In genomic region chr10:86289577-86289868, GRCh38 we compare ENCODE assay signal across 2 cellular contexts.
TF ChIP-seq lines count a peak whose summit lies in the region.

No MANE protein-coding gene starts in this region.

TF ChIP-seq in SK-N-SH, 30 proteins besides CTCF, POLR2A, EP300 and RAD21 (continued from another document):
- TF ChIP-seq, protein P1, sequence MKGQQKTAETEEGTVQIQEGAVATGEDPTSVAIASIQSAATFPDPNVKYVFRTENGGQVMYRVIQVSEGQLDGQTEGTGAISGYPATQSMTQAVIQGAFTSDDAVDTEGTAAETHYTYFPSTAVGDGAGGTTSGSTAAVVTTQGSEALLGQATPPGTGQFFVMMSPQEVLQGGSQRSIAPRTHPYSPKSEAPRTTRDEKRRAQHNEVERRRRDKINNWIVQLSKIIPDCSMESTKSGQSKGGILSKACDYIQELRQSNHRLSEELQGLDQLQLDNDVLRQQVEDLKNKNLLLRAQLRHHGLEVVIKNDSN (IDR thresholded peaks at IDR 0.05; ENCODE audit: borderline replicate concordance, low read depth), result no peak
- TF ChIP-seq YY1 (IDR thresholded peaks at IDR 0.05; ENCODE audit: low read depth) (no peak), TCF12 (IDR thresholded peaks at IDR 0.05) (no peak), MEF2A (IDR thresholded peaks at IDR 0.05; ENCODE audit: borderline replicate concordance, low read depth) (no peak), CHD2 (IDR thresholded peaks at IDR 0.05; ENCODE audit: low read length, partially characterized antibody) (no peak)

TF ChIP-seq in SK-N-SH treated with all-trans-retinoic acid at 6 μM for 48 hours, 23 proteins besides CTCF, POLR2A, EP300 and RAD21 (continued from another document):
- TF ChIP-seq TSHZ2 (CRISPR knock-in tag; IDR thresholded peaks at IDR 0.05) (no peak), ZFP3 (CRISPR knock-in tag; IDR thresholded peaks at IDR 0.05) (no peak), PPARA (CRISPR knock-in tag; IDR thresholded peaks at IDR 0.05; ENCODE audit: borderline replicate concordance) (no peak), ARNTL (CRISPR knock-in tag; IDR thresholded peaks at IDR 0.05; ENCODE audit: borderline replicate concordance, low read depth) (no peak), CSDC2 (CRISPR knock-in tag; IDR thresholded peaks at IDR 0.05) (no peak), CREB5 (CRISPR knock-in tag; IDR thresholded peaks at IDR 0.05; ENCODE audit: low read depth) (no peak)
